8 cellular contexts compared by ENCODE assay signal in genomic region chr19:44914436-44915206, GRCh38. TPM values are rescaled to one million over a fixed set of nuclear protein-coding genes. Genes with fewer than 3 reads are reported as not detected.
DNase-seq lines count a peak whose midpoint lies in the region; ATAC-seq and TF ChIP-seq lines count a peak whose summit lies in the region.
"Not testable (repeated sequence)": the region's sequence is repeated elsewhere in the genome, so short reads cannot be mapped to it uniquely, and the experiment has no call there.

APOC1 (plus strand) TSS chr19:44914608; CDS start chr19:44914892, 284 bp downstream.

- H3K36me3 ChIP-seq in BJ (ENCODE audit: control insufficient read depth, insufficient read depth, low read length) = not testable (repeated sequence)
- peaks cover 0 to 13% (median 4%) of the 10 kb centered on the region in 4 donors for H3K36me3 ChIP-seq in right lobe of liver

- DNase-seq in BJ (ENCODE audit: low read depth) (peak; percentile 25), HK-2 (ENCODE audit: unreplicated experiment) (peak; percentile 84), NCI-H748 treated with DMSO at 0.1 percent for 48 hours (lab: John Stamatoyannopoulos, UW) (peak; percentile 73), dorsolateral prefrontal cortex (peak; percentile 64 to 91 (median 86)), right lobe of liver (peak; percentile 87 to 88 (median 87))
- DNase-seq in activated CD4-positive, alpha-beta T cell treated with anti-CD3 and anti-CD28 coated beads, Interleukin-2, amount 50 U/mL, for 48 hours = peak; percentile 78 to 86
- peak; percentile 65 for DNase-seq in stimulated activated CD4-positive, alpha-beta T cell treated with anti-CD3 and anti-CD28 coated beads, Interleukin-2, amount 100 ng/mL, for 4 hours (ENCODE audit: low read depth)

- WGBS in right lobe of liver (ENCODE audit: insufficient coverage, low coverage, low lambda C conversion rate, missing lambda C conversion rate) = 2% methylated on average over 20 of the region's 28 CpGs

- H3K27ac ChIP-seq in dorsolateral prefrontal cortex = peak within 1 kb of the TSS in 41 of 59 donors; percentile 2 to 76 (median 51)
- H3K27ac ChIP-seq in right lobe of liver = peak within 1 kb of the TSS; percentile 75 to 86 (median 81)

- H3K9me3 ChIP-seq in right lobe of liver = not testable (repeated sequence)

- not testable (repeated sequence) for TF ChIP-seq CTCF in BJ (IDR thresholded peaks at IDR 0.05; ENCODE audit: insufficient read depth, low read depth, low read length); dorsolateral prefrontal cortex (IDR thresholded peaks at IDR 0.05 in 54 of 56, conservative IDR thresholded peaks at IDR 0.05 in 2 of 56; ENCODE audit: low read depth in 1 of 56, partially characterized antibody in 56 of 56); right lobe of liver (IDR thresholded peaks at IDR 0.05)

- CTCF ChIA-PET in BJ (lab: Yijun Ruan, JAX) = interaction anchor here (0.5 to 2.7 kb wide), 4 partner anchors 11 to 616 kb away, joined by 3 to 10 read pairs (median 3); no protein-coding TSS in a partner anchor

- intact Hi-C loops in dorsolateral prefrontal cortex (cut with DNase I); right lobe of liver (cut with DNase I): not testable (repeated sequence)

- peak; percentile 47 for TF ChIP-seq POLR2A in right lobe of liver (IDR thresholded peaks at IDR 0.05)

- ATAC-seq in GM19438 (IDR thresholded peaks at IDR 0.05; ENCODE audit: low read depth, unreplicated experiment) (peak; percentile 95), right lobe of liver (peak; percentile 64 to 79 (median 68))

- H3K27me3 ChIP-seq in BJ (ENCODE audit: control insufficient read depth, insufficient read depth, low read length); dorsolateral prefrontal cortex; right lobe of liver: not testable (repeated sequence)

- H3K4me3 ChIP-seq in BJ (ENCODE audit: low read depth, low read length) (peak within 1 kb of the TSS; percentile 51), dorsolateral prefrontal cortex (peak within 1 kb of the TSS; percentile 37 to 73 (median 61)), right lobe of liver (peak within 1 kb of the TSS; percentile 45 to 72 (median 64))

- H3K4me1 ChIP-seq in right lobe of liver = peaks cover 0 to 45% (median 0%) of the 10 kb centered on the region in 4 donors

- POLR2A ChIA-PET in BJ (lab: Charles Lee) = interaction anchor here (0.6 kb wide), 2 partner anchors 37 to 488 kb away, joined by 3 to 4 read pairs; no protein-coding TSS in a partner anchor

RNA-seq across cellular contexts. Expression of gene APOC1, which starts in this region (rescaled TPM):
- 3.8 and 4.9 TPM in 2 replicates for polyA plus RNA-seq in BJ (2011; rRNA removed)
- polyA minus RNA-seq in BJ (2011; rRNA and poly(A)+ RNA removed) = 2.2 TPM in 1 of 2 replicates, not detected in the other
- total RNA-seq in dorsolateral prefrontal cortex = 10 to 100 TPM in 113 of 120 experiments, 1 to 10 TPM in 7; 2.2 to 88.6 (median 22.5) TPM
- 1,000 to 10,000 TPM; 4,903 to 7,393 (median 5,741) TPM for total RNA-seq in right lobe of liver

Comparison
In these comparisons a context has a peak if more than half of its experiments do, and no peak if none do; other contexts are left out.
1. Peak in every context shown above with its lines: DNase-seq, ATAC-seq, H3K4me3 ChIP-seq and H3K27ac ChIP-seq.
2. RNA of gene APOC1 (total RNA-seq): 4,903 to 7,393 TPM in right lobe of liver; 2.2 to 88.6 TPM in dorsolateral prefrontal cortex; every median in the first group is over 10 times any median in the second.
3. DNase-seq: peak in every context shown above with its lines; median percentile 87 in right lobe of liver; 86 in dorsolateral prefrontal cortex; 84 in HK-2; 82 in activated CD4-positive, alpha-beta T cell treated with anti-CD3 and anti-CD28 coated beads, Interleukin-2, amount 50 U/mL, for 48 hours; 73 in NCI-H748 treated with DMSO at 0.1 percent for 48 hours; 65 in stimulated activated CD4-positive, alpha-beta T cell treated with anti-CD3 and anti-CD28 coated beads, Interleukin-2, amount 100 ng/mL, for 4 hours; 25 in BJ.